ENCODE assay signal across 13 cellular contexts in the genomic region with DNA sequence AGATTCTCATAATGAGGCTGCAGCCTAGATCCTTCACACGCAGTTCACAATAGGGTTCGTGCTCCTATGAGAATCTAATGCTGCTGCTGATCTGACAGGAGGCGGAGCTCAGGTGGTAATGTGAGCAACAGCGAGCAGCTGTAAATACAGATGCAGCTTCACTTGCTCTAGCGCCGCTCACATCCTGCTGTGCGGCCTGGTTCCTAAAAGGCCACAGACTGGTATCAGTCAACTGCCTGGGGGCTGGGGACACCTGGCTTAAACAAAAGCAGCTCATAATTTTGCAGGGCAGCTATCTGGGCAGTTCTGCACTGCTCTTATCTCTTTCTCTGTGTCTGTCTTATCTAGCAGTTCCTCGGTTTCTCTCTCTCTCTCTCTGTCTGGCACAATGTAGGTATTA. TPM values are rescaled to one million over a fixed set of nuclear protein-coding genes. Genes with fewer than 3 reads are reported as not detected.
A peak's percentile ranks its signal among the peaks of the same experiment; 100 is the strongest.
DNase-seq lines count a peak whose midpoint lies in the region; ATAC-seq and TF ChIP-seq lines count a peak whose summit lies in the region.
"Had no signal": no experiment of that assay in that cellular context is flagged by ENCODE, and none has a peak within 500 bp of the region (broad histone marks: within the 10 kb centered on the region; RNA-seq: fewer than 3 reads in every experiment).

No MANE protein-coding gene starts in this region.

- peaks cover 22% of the 10 kb centered on the region for H3K4me1 Mint-ChIP-seq in activated T-cell treated with anti-CD3 and anti-CD28 coated beads, Interleukin-2, amount 50 U/mL, for 24 hours (ENCODE audit: low read depth)

- no peak for TF ChIP-seq CTCF in GM13976 (IDR thresholded peaks at IDR 0.05; ENCODE audit: borderline replicate concordance, control extremely low read depth, extremely low read depth, insufficient read depth, missing control alignments)

- ATAC-seq in GM19467 (IDR thresholded peaks at IDR 0.05; ENCODE audit: unreplicated experiment) = peak; percentile 71
- peak; percentile 94 for ATAC-seq in HG03460 (IDR thresholded peaks at IDR 0.05; ENCODE audit: unreplicated experiment)
- ATAC-seq in HG03565 (IDR thresholded peaks at IDR 0.05; ENCODE audit: unreplicated experiment) = no peak
- ATAC-seq: heart right ventricle had no signal

- H3K9me3 Mint-ChIP-seq in activated T-cell treated with anti-CD3 and anti-CD28 coated beads, Interleukin-2, amount 50 U/mL, for 24 hours = peaks cover 10% of the 10 kb centered on the region

- H3K4me3 Mint-ChIP-seq in activated T-cell treated with anti-CD3 and anti-CD28 coated beads, Interleukin-2, amount 50 U/mL, for 24 hours = no peak overlapping the region
- H3K4me3 Mint-ChIP-seq: dendritic cell treated with granulocyte-macrophage colony-stimulating factor and Interleukin-4, amounts not matched to agents 40 ng/mL and 50 ng/mL, for 4 days; stimulated activated naive CD8-positive, alpha-beta T cell treated with anti-CD3 and anti-CD28 coated beads, Interleukin-15, Interleukin-2, amounts not matched to agents 100 ng/mL and 50 ng/mL, for 24 hours had no signal

- in situ Hi-C loops in GM13976 (cut with MboI; ENCODE audit: low sequenced_read_pairs, unreplicated experiment) = no loop called here

- peaks cover 6% of the 10 kb centered on the region for H3K36me3 Mint-ChIP-seq in activated T-cell treated with anti-CD3 and anti-CD28 coated beads, Interleukin-2, amount 50 U/mL, for 24 hours (ENCODE audit: low read depth)

- peak; percentile 78 for DNase-seq in COR-L47 (lab: John Stamatoyannopoulos, UW)
- DNase-seq in activated T-cell treated with anti-CD3 and anti-CD28 coated beads, Interleukin-2, amount 50 U/mL, for 24 hours = no peak
- no peak for DNase-seq in GM13976 (ENCODE audit: low spot score)
- DNase-seq in mucosa of gallbladder (ENCODE audit: low spot score) = no peak
- no peak for DNase-seq in AG08396 (ENCODE audit: low spot score)
- DNase-seq: heart right ventricle, NCI-H1105 had no signal

- peak overlapping the region; percentile 26 for H3K27ac Mint-ChIP-seq in activated T-cell treated with anti-CD3 and anti-CD28 coated beads, Interleukin-2, amount 50 U/mL, for 24 hours
- H3K27ac Mint-ChIP-seq: activated T-helper 2 cell treated with anti-CD3 and anti-CD28 coated beads, Interferon-gamma antibody, Interleukin-2, Interleukin-4, amounts not matched to agents 10 μg/mL and 5 μg/mL and 100 μg/mL, durations not matched to agents 14 hours and 24 hours and 36 hours; dendritic cell treated with granulocyte-macrophage colony-stimulating factor and Interleukin-4, amounts not matched to agents 40 ng/mL and 50 ng/mL, for 4 days; stimulated activated naive CD8-positive, alpha-beta T cell treated with anti-CD3 and anti-CD28 coated beads, Interleukin-15, Interleukin-2, amounts not matched to agents 100 ng/mL and 50 ng/mL, for 24 hours had no signal

- H3K27me3 Mint-ChIP-seq in activated T-cell treated with anti-CD3 and anti-CD28 coated beads, Interleukin-2, amount 50 U/mL, for 24 hours = no peaks in the 10 kb centered on the region
- H3K27me3 Mint-ChIP-seq: stimulated activated naive CD8-positive, alpha-beta T cell treated with anti-CD3 and anti-CD28 coated beads, Interleukin-15, Interleukin-2, amounts not matched to agents 100 ng/mL and 50 ng/mL, for 24 hours had no signal

RNA-seq across cellular contexts. Expression of a gene that starts 20.4 kb away (rescaled TPM):
- 2.9 TPM for total RNA-seq in mucosa of gallbladder
